Comparison of ENCODE assay signal across 1 cellular context in genomic region chr5:154049685-154050084, GRCh38.
TF ChIP-seq lines count a peak whose summit lies in the region.

No MANE protein-coding gene starts in this region.

TF ChIP-seq in K562, 482 proteins besides CTCF, POLR2A, EP300 and RAD21 (continued from another document):
- no peak for TF ChIP-seq VEZF1 (CRISPR knock-in tag; IDR thresholded peaks at IDR 0.05)
- TF ChIP-seq MGA (IDR thresholded peaks at IDR 0.05), result no peak
- no peak for TF ChIP-seq GATAD2A (IDR thresholded peaks at IDR 0.05)
- TF ChIP-seq ATF6 (CRISPR knock-in tag; IDR thresholded peaks at IDR 0.05), result no peak
- no peak for TF ChIP-seq POU5F1 (IDR thresholded peaks at IDR 0.05; ENCODE audit: borderline replicate concordance, low read depth, low read length, partially characterized antibody)
- no peak for TF ChIP-seq ZNF140 (CRISPR knock-in tag; IDR thresholded peaks at IDR 0.05)
- no peak for TF ChIP-seq CBX1 (IDR thresholded peaks at IDR 0.05; ENCODE audit: low read depth)
- peak; percentile 8; the same call in 1 of the 2 replicates for TF ChIP-seq JUND (IDR thresholded peaks at IDR 0.05; ENCODE audit: borderline replicate concordance, low read depth, low read length)
- no peak; the same call in 2 of the 3 replicates for TF ChIP-seq JUND (tag; IDR thresholded peaks at IDR 0.05; ENCODE audit: borderline replicate concordance, low read depth, low read length)
- TF ChIP-seq ATF7 (IDR thresholded peaks at IDR 0.05), result peak; percentile 74
- TF ChIP-seq KAT2B (IDR thresholded peaks at IDR 0.05; ENCODE audit: low read depth, low read length), result no peak
- peak; percentile 85 for TF ChIP-seq ATF3 (IDR thresholded peaks at IDR 0.05)
- no peak for TF ChIP-seq ATF3 (CRISPR knock-in tag; conservative IDR thresholded peaks at IDR 0.05)
